20 cellular contexts compared by ENCODE assay signal in the genomic region with DNA sequence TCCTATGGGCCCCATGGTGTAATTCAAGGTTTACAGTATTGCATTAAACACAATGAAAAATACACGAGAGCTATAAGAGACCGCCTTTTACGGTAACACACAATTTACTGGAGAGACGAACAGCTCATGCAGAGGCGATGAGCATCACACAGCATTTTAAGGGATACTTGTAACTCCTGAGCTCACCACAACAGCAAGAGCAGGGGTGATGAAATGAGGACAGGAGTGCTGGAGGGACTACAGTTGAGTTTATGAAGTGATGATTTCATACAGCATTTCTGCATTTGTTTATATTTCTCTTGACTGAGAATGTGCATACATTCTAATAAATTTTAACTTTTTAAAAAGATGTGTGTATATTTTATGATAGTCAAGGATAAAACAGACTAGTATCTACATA.
"Had no signal": no experiment of that assay in that cellular context is flagged by ENCODE, and none has a peak within 500 bp of the region (broad histone marks: within the 10 kb centered on the region; RNA-seq: fewer than 3 reads in every experiment).

No MANE protein-coding gene starts in this region.

- H3K36me3 ChIP-seq: colonic mucosa, neural progenitor cell, pancreas, thyroid gland had no signal

- H3K9ac ChIP-seq: neural progenitor cell had no signal

- H3K79me2 ChIP-seq: hepatocyte had no signal

- H3K27ac Mint-ChIP-seq: progenitor cell of endocrine pancreas, type B pancreatic cell had no signal

- ATAC-seq: foreskin keratinocyte; left colon; left ventricle myocardium superior; naive thymus-derived CD8-positive, alpha-beta T cell; pancreas; right cardiac atrium had no signal

- H3K4me3 ChIP-seq: colonic mucosa, hepatocyte, lung, neural progenitor cell, pancreas, thyroid gland had no signal

- H3K4me2 ChIP-seq: hepatocyte, neural progenitor cell had no signal

- H3K4me3 Mint-ChIP-seq: naive thymus-derived CD8-positive, alpha-beta T cell; neural progenitor cell; type B pancreatic cell had no signal

- H3K27ac ChIP-seq: colonic mucosa, foreskin keratinocyte, hepatocyte, neural progenitor cell, pancreas, thyroid gland had no signal

- H3K27me3 Mint-ChIP-seq: naive thymus-derived CD8-positive, alpha-beta T cell; progenitor cell of endocrine pancreas; type B pancreatic cell had no signal

- H3K4me1 Mint-ChIP-seq: neural progenitor cell had no signal

- H2AFZ ChIP-seq: hepatocyte, neural progenitor cell had no signal

- DNase-seq: cerebellar nuclear complex; colonic mucosa; dermis blood vessel endothelial cell; foreskin keratinocyte; head of caudate nucleus; left colon; left ventricle myocardium superior; naive thymus-derived CD8-positive, alpha-beta T cell; occipital lobe; pancreas; right cardiac atrium; small intestine; stimulated activated CD4-positive, alpha-beta T cell treated with anti-CD3 and anti-CD28 coated beads, Interleukin-12 subunit alpha, Interleukin-12 subunit beta, amount 100 ng/mL, for 4 hours; stimulated activated naive CD4-positive, alpha-beta T cell treated with Interleukin-2 at 50 U/mL for 16 hours; thyroid gland had no signal

- H3K4me1 ChIP-seq: colonic mucosa, foreskin keratinocyte, neural progenitor cell, pancreas had no signal

- H3K9me3 ChIP-seq: colonic mucosa, pancreas, thyroid gland had no signal

- H3K27me3 ChIP-seq: colonic mucosa, foreskin keratinocyte, hepatocyte, neural progenitor cell, pancreas, thyroid gland had no signal
